1 cellular context compared by ENCODE assay signal in the genomic region with DNA sequence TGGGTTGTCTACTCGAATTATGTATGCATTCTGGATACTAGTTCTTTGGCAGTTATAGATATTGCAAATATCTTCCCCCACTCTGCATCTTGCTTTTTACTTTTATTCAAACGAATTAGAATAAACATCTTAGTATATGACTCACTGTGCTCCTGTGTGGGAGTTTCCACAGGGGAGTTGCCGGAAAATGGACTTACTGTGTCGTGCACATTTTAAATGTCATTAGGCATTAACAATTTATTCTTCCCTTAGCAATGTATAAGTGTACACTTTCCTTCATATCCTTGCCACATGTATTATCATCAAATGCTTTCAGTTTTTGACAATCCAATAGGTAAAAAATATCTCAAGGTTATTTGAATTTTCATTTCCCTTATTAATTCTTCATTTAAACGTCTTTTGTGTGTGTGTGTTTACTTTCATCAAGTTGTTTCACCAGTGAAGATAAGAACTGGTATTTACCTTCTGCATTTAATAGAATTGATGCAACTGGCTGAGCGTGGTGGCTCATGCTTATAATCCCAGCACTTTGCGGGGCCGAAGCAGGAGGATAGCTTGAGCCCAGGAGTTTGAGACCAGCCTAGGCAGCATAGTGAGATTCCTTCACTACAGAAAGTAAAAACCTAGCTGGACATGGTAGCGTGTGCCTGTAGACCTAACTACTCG.
TF ChIP-seq lines count a peak whose summit lies in the region.

No MANE protein-coding gene starts in this region.

TF ChIP-seq in K562, 482 proteins besides CTCF, POLR2A, EP300 and RAD21:
- 0 out of 2 replicates have a peak, but pooled peaks have one; percentile 5 for TF ChIP-seq JUND (IDR thresholded peaks at IDR 0.05; ENCODE audit: borderline replicate concordance, low read depth, low read length)
- TF ChIP-seq JUND (tag; IDR thresholded peaks at IDR 0.05; ENCODE audit: borderline replicate concordance, low read depth, low read length): no peak
- TF ChIP-seq SREBF2 (CRISPR knock-in tag; IDR thresholded peaks at IDR 0.05): no peak
